Comparison of ENCODE assay signal across 1 cellular context in the genomic region with DNA sequence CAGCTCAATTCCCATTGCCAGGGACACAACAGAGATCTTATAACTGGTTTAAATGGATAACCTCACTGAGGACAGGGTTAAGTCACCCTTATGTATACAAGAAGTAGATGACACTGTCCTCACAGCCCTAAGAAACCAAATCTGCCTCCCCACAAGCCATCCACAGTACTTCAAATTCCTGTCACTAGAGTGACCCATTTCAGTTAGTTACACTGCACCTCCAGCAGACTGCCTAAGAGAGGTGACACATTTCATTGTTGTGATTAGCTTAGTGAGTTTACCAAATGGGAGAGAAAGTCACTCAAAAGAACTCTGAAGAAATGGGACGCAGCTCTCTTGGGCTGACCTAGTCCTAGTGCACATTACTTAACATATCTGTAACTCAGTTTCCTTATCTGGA.
A peak's percentile ranks its signal among the peaks of the same experiment; 100 is the strongest.
TF ChIP-seq lines count a peak whose summit lies in the region.

No MANE protein-coding gene starts in this region.

TF ChIP-seq in H1, 55 proteins besides CTCF, POLR2A, EP300 and RAD21:
- TF ChIP-seq TEAD4 (IDR thresholded peaks at IDR 0.05; ENCODE audit: low read depth, low read length) = peak; percentile 78
- no peak for TF ChIP-seq ATF2 (IDR thresholded peaks at IDR 0.05; ENCODE audit: low read length)
